In the genomic region with DNA sequence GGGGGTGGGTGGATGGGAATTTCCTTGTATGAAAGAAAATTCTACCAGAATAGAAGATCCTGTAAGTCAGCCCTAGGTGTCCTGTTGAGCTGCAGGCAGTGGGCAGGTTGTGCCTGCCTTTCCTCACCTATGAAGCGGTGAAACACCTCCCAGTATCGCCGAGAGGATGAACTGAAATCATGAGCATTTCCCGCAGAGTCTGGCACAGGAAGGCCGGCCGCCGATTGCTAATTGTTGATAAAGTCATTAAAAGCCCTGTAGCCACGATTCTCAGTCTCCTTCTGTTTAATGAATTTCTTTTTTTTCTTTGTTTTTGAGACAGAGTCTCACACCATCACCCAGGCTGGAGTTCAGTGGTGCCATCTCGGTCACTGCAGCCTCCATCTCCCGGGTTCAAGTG, we compare ENCODE assay signal across 29 cellular contexts.
"Had no signal": no experiment of that assay in that cellular context is flagged by ENCODE, and none has a peak within 500 bp of the region (broad histone marks: within the 10 kb centered on the region; RNA-seq: fewer than 3 reads in every experiment).

No MANE protein-coding gene starts in this region.

- H3K27me3 Mint-ChIP-seq: activated B cell treated with CpG ODN at 0.5 μM for 24 hours; activated CD4-positive, alpha-beta memory T cell treated with anti-CD3 and anti-CD28 coated beads for 36 hours; activated CD8-positive, alpha-beta T cell treated with anti-CD3 and anti-CD28 coated beads for 36 hours; activated naive CD8-positive, alpha-beta T cell treated with anti-CD3 and anti-CD28 coated beads for 36 hours; activated T-helper 17 cell treated with anti-CD3 and anti-CD28 coated beads, Interleukin-2, amount 50 U/mL, for 72 hours had no signal

- H3K9me3 ChIP-seq: adrenal gland, body of pancreas, breast epithelium had no signal

- ATAC-seq: activated CD8-positive, alpha-beta T cell treated with anti-CD3 and anti-CD28 coated beads for 36 hours; activated naive CD4-positive, alpha-beta T cell treated with anti-CD3 and anti-CD28 coated beads, Interleukin-2, amount 50 U/mL, for 72 hours; activated T-cell treated with anti-CD3 and anti-CD28 coated beads, Interleukin-2, amount 50 U/mL, for 4 hours; activated T-cell treated with anti-CD3 and anti-CD28 coated beads, Interleukin-2, amount 50 U/mL, for 72 hours; activated T-helper 17 cell treated with anti-CD3 and anti-CD28 coated beads, Interleukin-2, amount 50 U/mL, for 72 hours; body of pancreas had no signal

- H3K27ac Mint-ChIP-seq: activated B cell treated with CpG ODN at 0.5 μM for 24 hours; activated CD4-positive, alpha-beta memory T cell treated with anti-CD3 and anti-CD28 coated beads for 36 hours; activated CD4-positive, alpha-beta T cell treated with anti-CD3 and anti-CD28 coated beads, Interleukin-2, amount 10 ng/mL, durations not matched to agents 24 days and 14 days; activated CD8-positive, alpha-beta T cell treated with anti-CD3 and anti-CD28 coated beads for 36 hours; activated naive CD4-positive, alpha-beta T cell treated with anti-CD3 and anti-CD28 coated beads for 36 hours; activated naive CD4-positive, alpha-beta T cell treated with anti-CD3 and anti-CD28 coated beads, Interleukin-2, amount 50 U/mL, for 72 hours; activated naive CD8-positive, alpha-beta T cell treated with anti-CD3 and anti-CD28 coated beads for 36 hours; activated T-cell treated with anti-CD3 and anti-CD28 coated beads, Interleukin-2, amount 50 U/mL, for 72 hours; activated T-helper 1 cell treated with anti-CD3 and anti-CD28 coated beads, Interleukin-12 subunit alpha, Interleukin-12 subunit beta, Interleukin-2, Interleukin-4 antibody, amounts not matched to agents 30 ng/mL and 10 ng/mL and 1 ng/mL, durations not matched to agents 14 hours and 24 hours and 36 hours; activated T-helper 17 cell treated with anti-CD3 and anti-CD28 coated beads, Interleukin-2, amount 50 U/mL, for 72 hours; T-helper 1 cell treated with Interleukin-12 subunit alpha and Interleukin-12 subunit beta and Interleukin-4 antibody, amounts not matched to agents 30 μg/mL and 1 μg/mL, for 36 hours had no signal

- DNase-seq: activated B cell treated with CpG ODN at 0.5 μM for 24 hours; activated CD4-positive, alpha-beta memory T cell treated with anti-CD3 and anti-CD28 coated beads for 36 hours; activated CD4-positive, alpha-beta T cell treated with anti-CD3 and anti-CD28 coated beads for 4 hours; activated CD4-positive, alpha-beta T cell treated with anti-CD3 and anti-CD28 coated beads, Interleukin-2, amount 10 ng/mL, durations not matched to agents 24 days and 14 days; activated CD4-positive, alpha-beta T cell treated with anti-CD3 and anti-CD28 coated beads, Interleukin-2, amount 50 U/mL, for 1 hour; activated CD4-positive, alpha-beta T cell treated with anti-CD3 and anti-CD28 coated beads, Interleukin-2, amount 50 U/mL, for 4 hours; activated CD4-positive, CD25-positive, alpha-beta regulatory T cell treated with anti-CD3 and anti-CD28 coated beads, Interleukin-2, amount 50 U/mL, for 72 hours; activated CD8-positive, alpha-beta memory T cell treated with anti-CD3 and anti-CD28 coated beads, Interleukin-2, amount 50 U/mL, for 4 hours; activated CD8-positive, alpha-beta T cell treated with anti-CD3 and anti-CD28 coated beads for 36 hours; activated effector memory CD4-positive, alpha-beta T cell treated with anti-CD3 and anti-CD28 coated beads, Interleukin-2, amount 50 U/mL, for 16 hours; activated gamma-delta T cell treated with Interleukin-2 at 50 U/mL for 16 hours; activated naive CD4-positive, alpha-beta T cell; activated naive CD4-positive, alpha-beta T cell treated with anti-CD3 and anti-CD28 coated beads for 36 hours; activated naive CD8-positive, alpha-beta T cell treated with anti-CD3 and anti-CD28 coated beads for 36 hours; activated T-cell treated with anti-CD3 and anti-CD28 coated beads for 4 hours; activated T-cell treated with anti-CD3 and anti-CD28 coated beads, Interleukin-2, amount 50 U/mL, for 1 hour; activated T-cell treated with anti-CD3 and anti-CD28 coated beads, Interleukin-2, amount 50 U/mL, for 4 hours; activated T-cell treated with anti-CD3 and anti-CD28 coated beads, Interleukin-2, amount 50 U/mL, for 72 hours; adrenal gland; amniotic stem cell; body of pancreas; brain microvascular endothelial cell; central memory CD4-positive, alpha-beta T cell; T-helper 1 cell had no signal

- H3K4me1 Mint-ChIP-seq: activated CD4-positive, alpha-beta T cell treated with anti-CD3 and anti-CD28 coated beads, Interleukin-2, amount 10 ng/mL, durations not matched to agents 24 days and 14 days; activated T-helper 17 cell treated with anti-CD3 and anti-CD28 coated beads, Interleukin-2, amount 50 U/mL, for 72 hours had no signal

- H3K4me3 Mint-ChIP-seq: activated B cell treated with CpG ODN at 0.5 μM for 24 hours; activated CD4-positive, alpha-beta memory T cell treated with anti-CD3 and anti-CD28 coated beads for 36 hours; activated CD4-positive, alpha-beta T cell treated with anti-CD3 and anti-CD28 coated beads, Interleukin-2, amount 10 ng/mL, durations not matched to agents 24 days and 14 days; activated CD8-positive, alpha-beta T cell treated with anti-CD3 and anti-CD28 coated beads for 36 hours; activated naive CD4-positive, alpha-beta T cell treated with anti-CD3 and anti-CD28 coated beads for 36 hours; activated naive CD8-positive, alpha-beta T cell treated with anti-CD3 and anti-CD28 coated beads for 36 hours; activated T-cell treated with anti-CD3 and anti-CD28 coated beads, Interleukin-2, amount 50 U/mL, for 4 hours; activated T-cell treated with anti-CD3 and anti-CD28 coated beads, Interleukin-2, amount 50 U/mL, for 72 hours; activated T-helper 1 cell treated with anti-CD3 and anti-CD28 coated beads, Interleukin-12 subunit alpha, Interleukin-12 subunit beta, Interleukin-2, Interleukin-4 antibody, amounts not matched to agents 30 ng/mL and 10 ng/mL and 1 ng/mL, durations not matched to agents 14 hours and 24 hours and 36 hours; activated T-helper 17 cell treated with anti-CD3 and anti-CD28 coated beads, Interleukin-2, amount 50 U/mL, for 72 hours; T-helper 1 cell treated with Interleukin-12 subunit alpha and Interleukin-12 subunit beta and Interleukin-4 antibody, amounts not matched to agents 30 μg/mL and 1 μg/mL, for 36 hours had no signal

- H3K36me3 Mint-ChIP-seq: activated CD4-positive, alpha-beta memory T cell treated with anti-CD3 and anti-CD28 coated beads for 36 hours; activated naive CD4-positive, alpha-beta T cell treated with anti-CD3 and anti-CD28 coated beads, Interleukin-2, amount 50 U/mL, for 72 hours; activated naive CD8-positive, alpha-beta T cell treated with anti-CD3 and anti-CD28 coated beads for 36 hours had no signal
